In the genomic region with DNA sequence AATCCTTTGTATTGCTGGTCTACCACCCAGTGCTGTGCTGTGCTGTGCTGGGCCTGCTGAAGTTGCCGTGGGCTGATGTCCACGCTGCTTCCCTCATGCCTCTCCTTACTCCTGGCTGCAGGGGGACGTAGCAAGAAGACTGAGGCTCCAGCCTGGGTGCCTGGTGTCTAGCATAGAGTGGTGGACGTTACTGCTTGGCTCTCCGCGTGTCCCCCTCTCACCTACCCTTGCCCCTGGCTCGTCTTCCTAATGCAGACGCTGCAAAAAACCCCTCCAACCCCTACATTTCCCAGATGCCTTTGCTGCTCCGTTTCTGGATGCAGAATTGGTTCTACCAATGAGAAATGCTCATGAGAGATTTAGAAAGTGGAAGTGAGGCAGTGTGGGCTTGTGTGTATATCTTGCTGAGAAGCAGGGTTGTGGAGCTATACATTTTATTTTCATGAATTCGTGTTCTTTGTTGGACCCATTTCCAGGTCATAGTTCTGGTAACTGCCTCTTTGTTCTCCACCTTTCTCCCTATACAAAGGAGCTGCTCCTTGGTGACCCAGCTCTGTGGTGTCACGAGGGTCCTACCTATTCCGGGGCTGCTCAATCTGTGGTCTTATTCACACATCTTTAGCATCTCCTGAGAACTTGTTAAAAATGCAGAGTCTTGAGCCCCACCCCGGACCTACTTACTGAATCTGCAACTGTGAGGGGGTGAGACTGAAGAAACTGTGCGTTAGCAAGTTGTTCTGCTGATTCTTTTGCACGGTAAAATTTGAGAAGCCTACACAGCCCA, we compare ENCODE assay signal across 10 cellular contexts. TPM values are rescaled to one million over a fixed set of nuclear protein-coding genes. Genes with fewer than 3 reads are reported as not detected.
A peak's percentile ranks its signal among the peaks of the same experiment; 100 is the strongest.
DNase-seq lines count a peak whose midpoint lies in the region; ATAC-seq, FAIRE-seq and TF ChIP-seq lines count a peak whose summit lies in the region.
"Had no signal": no experiment of that assay in that cellular context is flagged by ENCODE, and none has a peak within 500 bp of the region (broad histone marks: within the 10 kb centered on the region; RNA-seq: fewer than 3 reads in every experiment).

No MANE protein-coding gene starts in this region.

- H3K4me3 ChIP-seq in trophoblast cell (ENCODE audit: low read depth, low read length), result no peak overlapping the region

- no peak overlapping the region for H4K91ac ChIP-seq in trophoblast cell (ENCODE audit: low read depth, low read length)

- no peaks in the 10 kb centered on the region for H3K9me3 ChIP-seq in trophoblast cell (ENCODE audit: insufficient read depth, low read depth, low read length)

- H2BK5ac ChIP-seq in trophoblast cell (ENCODE audit: low read depth, low read length, poor library complexity), result no peak overlapping the region

- no peak overlapping the region for H3K4ac ChIP-seq in trophoblast cell (ENCODE audit: low read depth, low read length)

- H3K79me2 ChIP-seq in trophoblast cell (ENCODE audit: control insufficient read depth, insufficient read depth, low read length, poor library complexity), result no peaks in the 10 kb centered on the region

- H3K23ac ChIP-seq in trophoblast cell (ENCODE audit: low read length), result no peak overlapping the region

- no peaks in the 10 kb centered on the region for H3K4me1 ChIP-seq in trophoblast cell (ENCODE audit: control insufficient read depth in 1 of 2, insufficient read depth in 2 of 2, low read length in 2 of 2)

- H3K27ac Mint-ChIP-seq in naive B cell, result peak overlapping the region in 5 of 6 donors; percentile 2 to 74 (median 50)

- H2BK120ac ChIP-seq in trophoblast cell (ENCODE audit: insufficient read depth, low read length, poor library complexity), result no peak overlapping the region

- no CpG with 5 or more reads among the region's 15 CpGs for WGBS in trophoblast cell (ENCODE audit: extremely low coverage, insufficient coverage, insufficient read length)

- ATAC-seq in GM21447 (IDR thresholded peaks at IDR 0.05; ENCODE audit: unreplicated experiment) (peak; percentile 57), naive B cell (ENCODE audit: low read depth in 2 of 2) (peak; percentile 67 to 80)

- no peaks in the 10 kb centered on the region for H3K27me3 Mint-ChIP-seq in naive B cell

- H2AK5ac ChIP-seq in trophoblast cell (ENCODE audit: low read length), result no peak overlapping the region

- H3K4me2 ChIP-seq in trophoblast cell (ENCODE audit: low read length), result no peak overlapping the region

- peak overlapping the region; percentile 41 to 79 (median 64) for H3K4me3 Mint-ChIP-seq in naive B cell

- no peak overlapping the region for H3K14ac ChIP-seq in trophoblast cell (ENCODE audit: low read length)

- no peaks in the 10 kb centered on the region for H3K36me3 Mint-ChIP-seq in naive B cell

- H2AFZ ChIP-seq in trophoblast cell (ENCODE audit: insufficient read depth, low read length, poor library complexity), result no peak overlapping the region

- peaks cover 6 to 10% (median 9%) of the 10 kb centered on the region in 3 donors for H3K4me1 Mint-ChIP-seq in naive B cell

- FAIRE-seq in GM12891 (lab: Jason Lieb, UNC), result peak; percentile 97

- no peaks in the 10 kb centered on the region for H3K27me3 ChIP-seq in trophoblast cell (ENCODE audit: insufficient read depth, low read length)

- H2BK12ac ChIP-seq in trophoblast cell (ENCODE audit: low read length), result no peak overlapping the region

- H3K18ac ChIP-seq in trophoblast cell (ENCODE audit: low read length), result no peak overlapping the region

- no peaks in the 10 kb centered on the region for H3K79me1 ChIP-seq in trophoblast cell (ENCODE audit: low read length)

- H3K9me3 Mint-ChIP-seq in naive B cell, result peaks cover 0 to 9% (median 5%) of the 10 kb centered on the region in 7 donors

- H3K9ac ChIP-seq in trophoblast cell (ENCODE audit: low read length), result no peak overlapping the region

- H4K12ac ChIP-seq in trophoblast cell (ENCODE audit: low read depth, low read length), result no peak overlapping the region

- DNase-seq in GM12891 (ENCODE audit: insufficient read length, low spot score) (no peak), SHP77 (lab: John Stamatoyannopoulos, UW) (peak; percentile 37 to 47), naive B cell (no peak), COLO668 (lab: John Stamatoyannopoulos, UW; ENCODE audit: unreplicated experiment) (no peak), medulla oblongata (ENCODE audit: extremely low spot score) (no peak), trophoblast cell (no peak), NCI-H774 (lab: John Stamatoyannopoulos, UW) (no peak)
- DNase-seq: cortex of kidney, NCI-H748 treated with DMSO at 0.1 percent for 48 hours had no signal

- no peaks in the 10 kb centered on the region for H3K36me3 ChIP-seq in trophoblast cell (ENCODE audit: control insufficient read depth in 1 of 2, insufficient read depth in 2 of 2, low read length in 2 of 2)

- no peak overlapping the region for H4K8ac ChIP-seq in trophoblast cell (ENCODE audit: low read depth, low read length)

- TF ChIP-seq POLR2A in GM12891 (IDR thresholded peaks at IDR 0.05; ENCODE audit: low read depth, low read length), result peak; percentile 53

- no peak overlapping the region for H3K27ac ChIP-seq in trophoblast cell (ENCODE audit: low read depth, low read length)

TF ChIP-seq in GM12891, 5 proteins besides CTCF, POLR2A, EP300 and RAD21:
- no peak for TF ChIP-seq PAX5 (IDR thresholded peaks at IDR 0.05; ENCODE audit: insufficient read depth, low read length, severe bottlenecking)
- peak; percentile 73; the same call in 1 of the 2 replicates for TF ChIP-seq TAF1 (IDR thresholded peaks at IDR 0.05; ENCODE audit: low read depth, low read length)
- TF ChIP-seq SPI1 (IDR thresholded peaks at IDR 0.05; ENCODE audit: low read depth, low read length), result peak; percentile 78
- 0 out of 2 replicates have a peak, but pooled peaks have one; percentile 54 for TF ChIP-seq POU2F2 (IDR thresholded peaks at IDR 0.05; ENCODE audit: low read depth, low read length)
- peak; percentile 52 for TF ChIP-seq POLR2AphosphoS5 (IDR thresholded peaks at IDR 0.05; ENCODE audit: low read depth, low read length)

RNA-seq across cellular contexts. Expression of a gene that starts 7.9 kb away (rescaled TPM):
- 44.4 TPM for polyA plus RNA-seq in GM12891 (2012; ENCODE audit: low read depth, missing spikeins)
- polyA plus RNA-seq in naive B cell (ENCODE audit: low read depth in 6 of 6), result 10 to 100 TPM; 36.5 to 72.3 (median 39.3) TPM
- polyA plus RNA-seq in trophoblast cell (2013), result 0.06 and 0.08 TPM in 2 replicates

RNA-seq across cellular contexts. Expression of a gene that starts 12.6 kb away (rescaled TPM):
- 8.6 TPM for polyA plus RNA-seq in GM12891 (2012; ENCODE audit: low read depth, missing spikeins)
- polyA plus RNA-seq in naive B cell (ENCODE audit: low read depth in 6 of 6), result 1 to 10 TPM in 5 of 6 donors, under 1 TPM in 1; 0.89 to 5.9 (median 2.3) TPM
- 0.08 TPM in 1 of 2 replicates, not detected in the other for polyA plus RNA-seq in trophoblast cell (2013)

RNA-seq across cellular contexts. Expression of a gene that starts 25.4 kb away (rescaled TPM):
- polyA plus RNA-seq in GM12891 (2012; ENCODE audit: low read depth, missing spikeins), result 0.86 TPM
- polyA plus RNA-seq in naive B cell (ENCODE audit: low read depth in 6 of 6), result 1 to 10 TPM in 1 of 6 donors, under 1 TPM in 1, not detected in 4; 0.88 to 1.6 TPM
- 24.9 and 27.6 TPM in 2 replicates for polyA plus RNA-seq in trophoblast cell (2013)

RNA-seq across cellular contexts. Expression of a gene that starts 29.9 kb away (rescaled TPM):
- 34.7 TPM for polyA plus RNA-seq in GM12891 (2012; ENCODE audit: low read depth, missing spikeins)
- 1 to 10 TPM; 1.4 to 5.0 (median 3.2) TPM for polyA plus RNA-seq in naive B cell (ENCODE audit: low read depth in 6 of 6)
- 33.1 and 33.5 TPM in 2 replicates for polyA plus RNA-seq in trophoblast cell (2013)

RNA-seq across cellular contexts. Expression of a gene that starts 41.4 kb away (rescaled TPM):
- polyA plus RNA-seq in GM12891 (2012; ENCODE audit: low read depth, missing spikeins), result 64.1 TPM
- 1 to 10 TPM in 3 of 6 donors, under 1 TPM in 3; 0.67 to 6.7 (median 1.1) TPM for polyA plus RNA-seq in naive B cell (ENCODE audit: low read depth in 6 of 6)
- polyA plus RNA-seq in trophoblast cell (2013), result 0.70 and 0.87 TPM in 2 replicates

Comparison
In these comparisons a context has a peak if more than half of its experiments do, and no peak if none do; other contexts are left out.
1. DNase-seq: peak in SHP77 (2 of 2); none in GM12891 (single experiment), naive B cell (single experiment), COLO668 (single experiment), medulla oblongata (single experiment), trophoblast cell (0 of 2) and NCI-H774 (single experiment).